19 cellular contexts compared by ENCODE assay signal in the genomic region with DNA sequence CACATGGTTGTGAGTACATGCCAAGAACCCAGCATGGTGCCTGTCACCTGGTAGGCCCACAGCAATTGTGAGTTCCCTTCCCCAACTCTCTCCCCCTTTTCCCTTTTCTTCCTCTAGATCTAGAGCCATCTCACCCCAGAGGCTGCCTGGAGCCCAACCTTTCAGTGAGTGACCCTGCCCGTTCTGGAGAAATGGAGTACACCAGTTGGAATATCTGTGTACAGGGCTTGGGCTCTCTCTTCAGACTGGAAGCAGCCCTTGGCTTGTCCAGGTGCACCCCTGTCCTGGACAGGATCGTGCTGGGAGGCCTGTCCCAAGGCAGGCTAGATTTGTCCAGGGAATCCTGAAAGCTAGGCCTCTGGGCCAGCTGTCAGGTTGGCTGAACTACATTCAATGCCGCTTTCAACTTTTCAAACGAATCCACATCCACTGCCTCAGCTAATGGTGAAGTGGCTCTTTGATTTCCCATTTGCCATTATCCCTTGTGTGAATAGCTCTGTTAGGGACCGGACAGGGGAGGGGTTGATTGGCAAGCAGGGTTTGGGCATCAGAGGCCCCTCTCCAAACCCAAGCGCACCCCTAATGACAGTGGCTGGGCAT.
A peak's percentile ranks its signal among the peaks of the same experiment; 100 is the strongest.
DNase-seq lines count a peak whose midpoint lies in the region; ATAC-seq and TF ChIP-seq lines count a peak whose summit lies in the region.
"Had no signal": no experiment of that assay in that cellular context is flagged by ENCODE, and none has a peak within 500 bp of the region (broad histone marks: within the 10 kb centered on the region; RNA-seq: fewer than 3 reads in every experiment).

No MANE protein-coding gene starts in this region.

- TF ChIP-seq CTCF in WERI-Rb-1 (IDR thresholded peaks at IDR 0.05; ENCODE audit: low read depth, low read length): no peak

- H3K9me3 ChIP-seq in WERI-Rb-1 (ENCODE audit: severe bottlenecking): no peaks in the 10 kb centered on the region

- H3K36me3 ChIP-seq in WERI-Rb-1: no peaks in the 10 kb centered on the region

- no peak for ATAC-seq in HG02970 (IDR thresholded peaks at IDR 0.05; ENCODE audit: low FRiP score, unreplicated experiment)

- DNase-seq in NCI-H2081 (lab: John Stamatoyannopoulos, UW) (peak; percentile 8 to 29), WERI-Rb-1 (no peak), islet precursor cell (peak; percentile 34), NCI-H1436 treated with DMSO at 0.1 percent for 48 hours (lab: John Stamatoyannopoulos, UW) (no peak), OCI-M2 (lab: John Stamatoyannopoulos, UW; ENCODE audit: unreplicated experiment) (no peak), NCI-H1436 (lab: John Stamatoyannopoulos, UW) (no peak)
- peak; percentile 13 for DNase-seq in stimulated activated CD8-positive, alpha-beta memory T cell treated with anti-CD3 and anti-CD28 coated beads, Interleukin-4, amount 100 ng/mL, for 48 hours
- DNase-seq: ACHN; C1 segment of cervical spinal cord; CD8-positive, alpha-beta memory T cell; Karpas-422; NCI-H1048; NCI-H1694 treated with DMSO at 0.1 percent for 48 hours; NCI-H226; NCI-H526; Right ventricle myocardium superior; SW 1271 had no signal

- H3K27ac ChIP-seq in WERI-Rb-1: peak overlapping the region; percentile 65
- H3K27ac ChIP-seq: HL-60 had no signal

- H3K4me3 ChIP-seq in WERI-Rb-1 (ENCODE audit: low read depth, low read length): no peak overlapping the region

- no peaks in the 10 kb centered on the region for H3K27me3 ChIP-seq in WERI-Rb-1 (ENCODE audit: insufficient read depth, low read depth, severe bottlenecking)

Comparison
In these comparisons a context has a peak if more than half of its experiments do, and no peak if none do; other contexts are left out.
1. DNase-seq: peak in NCI-H2081 (2 of 2), islet precursor cell (single experiment) and stimulated activated CD8-positive, alpha-beta memory T cell treated with anti-CD3 and anti-CD28 coated beads, Interleukin-4, amount 100 ng/mL, for 48 hours (single experiment); none in WERI-Rb-1 (single experiment), NCI-H1436 treated with DMSO at 0.1 percent for 48 hours (single experiment), OCI-M2 (single experiment) and NCI-H1436 (single experiment).